Comparison of ENCODE assay signal across 8 cellular contexts in the genomic region with DNA sequence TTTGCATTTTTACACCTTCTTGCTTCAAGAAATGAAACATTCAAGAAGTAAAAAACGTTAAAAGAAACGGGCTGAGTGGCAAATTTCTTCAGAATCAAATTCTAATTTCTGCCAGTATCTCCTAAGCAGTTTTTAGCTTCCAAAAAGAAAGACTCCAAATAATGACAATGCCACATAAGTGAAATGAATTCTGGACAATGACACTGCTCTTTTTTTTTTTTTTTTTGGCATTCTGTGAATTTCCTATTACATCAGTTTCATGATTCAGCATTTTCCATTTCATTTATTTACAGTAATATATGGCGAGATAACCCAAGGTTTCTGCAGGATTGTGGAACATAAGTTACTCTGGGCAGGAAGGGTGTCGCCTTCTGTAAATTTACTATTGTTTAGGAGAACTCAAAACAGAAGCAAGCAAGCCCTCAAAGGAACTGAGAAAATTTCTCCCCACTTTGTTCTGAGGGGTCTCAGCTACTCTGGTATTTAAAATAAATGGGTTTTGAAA. TPM values are rescaled to one million over a fixed set of nuclear protein-coding genes. Genes with fewer than 3 reads are reported as not detected.
DNase-seq lines count a peak whose midpoint lies in the region; ATAC-seq lines count a peak whose summit lies in the region.

No MANE protein-coding gene starts in this region.

- WGBS in iPS DF 6.9 (ENCODE audit: insufficient coverage, insufficient read length), result no CpG with 5 or more reads among the region's 4 CpGs

- H3K4me1 ChIP-seq in iPS DF 6.9 (ENCODE audit: control insufficient read depth, insufficient read depth, low read length) (peaks cover 7% of the 10 kb centered on the region; the same call in 1 of the 2 replicates), subcutaneous abdominal adipose tissue (ENCODE audit: control insufficient read depth in 5 of 5, insufficient read depth in 5 of 5, low read length in 5 of 5) (peaks cover 2 to 57% (median 27%) of the 10 kb centered on the region in 5 donors)

- DNase-seq in activated CD4-positive, alpha-beta T cell treated with anti-CD3 and anti-CD28 coated beads, Interleukin-2, amount 10 ng/mL, durations not matched to agents 7 days and 5 days, result peak; percentile 15
- DNase-seq in activated CD4-positive, alpha-beta T cell treated with anti-CD3 and anti-CD28 coated beads for 1 hour, result no peak
- DNase-seq in activated CD4-positive, alpha-beta memory T cell treated with anti-CD3 and anti-CD28 coated beads, Interleukin-2, amount 10 ng/mL, durations not matched to agents 7 days and 5 days, result no peak
- DNase-seq in iPS DF 6.9 (ENCODE audit: low read depth, low spot score), result no peak
- no peak for DNase-seq in NCI-H1092 treated with DMSO at 0.1 percent for 48 hours (lab: John Stamatoyannopoulos, UW)
- DNase-seq in NCI-H1930 (lab: John Stamatoyannopoulos, UW), result no peak

- H3K9me3 ChIP-seq in iPS DF 6.9 (ENCODE audit: control insufficient read depth, insufficient read depth, low read length), result no peaks in the 10 kb centered on the region
- no peaks in the 10 kb centered on the region for H3K9me3 ChIP-seq in subcutaneous abdominal adipose tissue (ENCODE audit: control insufficient read depth in 5 of 5, low read length in 5 of 5)

- peaks cover 16% of the 10 kb centered on the region for H3K36me3 Mint-ChIP-seq in activated CD4-positive, alpha-beta T cell treated with anti-CD3 and anti-CD28 coated beads, Interleukin-2, amount 10 ng/mL, durations not matched to agents 7 days and 5 days (ENCODE audit: low read depth)
- peaks cover 27% of the 10 kb centered on the region for H3K36me3 Mint-ChIP-seq in activated CD4-positive, alpha-beta memory T cell treated with anti-CD3 and anti-CD28 coated beads, Interleukin-2, amount 10 ng/mL, durations not matched to agents 7 days and 5 days (ENCODE audit: low read depth)

- no peaks in the 10 kb centered on the region for H3K27me3 Mint-ChIP-seq in activated CD4-positive, alpha-beta T cell treated with anti-CD3 and anti-CD28 coated beads, Interleukin-2, amount 10 ng/mL, durations not matched to agents 7 days and 5 days
- H3K27me3 Mint-ChIP-seq in activated CD4-positive, alpha-beta memory T cell treated with anti-CD3 and anti-CD28 coated beads, Interleukin-2, amount 10 ng/mL, durations not matched to agents 7 days and 5 days, result no peaks in the 10 kb centered on the region

- H3K27me3 ChIP-seq in iPS DF 6.9 (ENCODE audit: control insufficient read depth, insufficient read depth, low read length), result no peaks in the 10 kb centered on the region
- peaks cover 0 to 6% (median 4%) of the 10 kb centered on the region in 5 donors for H3K27me3 ChIP-seq in subcutaneous abdominal adipose tissue (ENCODE audit: control insufficient read depth in 5 of 5, insufficient read depth in 4 of 5, low read length in 5 of 5)

- H3K4me3 Mint-ChIP-seq in activated CD4-positive, alpha-beta T cell treated with anti-CD3 and anti-CD28 coated beads, Interleukin-2, amount 10 ng/mL, durations not matched to agents 7 days and 5 days, result peak overlapping the region; percentile 95
- peak overlapping the region; percentile 97 for H3K4me3 Mint-ChIP-seq in activated CD4-positive, alpha-beta memory T cell treated with anti-CD3 and anti-CD28 coated beads, Interleukin-2, amount 10 ng/mL, durations not matched to agents 7 days and 5 days

- H3K9ac ChIP-seq in subcutaneous abdominal adipose tissue (ENCODE audit: low read length in 5 of 5), result peak overlapping the region in 2 of 5 donors; percentile 19 to 74

- ATAC-seq in GM18907 (IDR thresholded peaks at IDR 0.05; ENCODE audit: unreplicated experiment), result no peak

- no peaks in the 10 kb centered on the region for H3K9me3 Mint-ChIP-seq in activated CD4-positive, alpha-beta T cell treated with anti-CD3 and anti-CD28 coated beads, Interleukin-2, amount 10 ng/mL, durations not matched to agents 7 days and 5 days
- no peaks in the 10 kb centered on the region for H3K9me3 Mint-ChIP-seq in activated CD4-positive, alpha-beta memory T cell treated with anti-CD3 and anti-CD28 coated beads, Interleukin-2, amount 10 ng/mL, durations not matched to agents 7 days and 5 days

- POLR2A ChIA-PET in activated CD4-positive, alpha-beta T cell treated with anti-CD3 and anti-CD28 coated beads, Interleukin-2, amount 10 ng/mL, durations not matched to agents 7 days and 5 days (lab: Charles Lee), result no interaction called here
- POLR2A ChIA-PET in activated CD4-positive, alpha-beta memory T cell treated with anti-CD3 and anti-CD28 coated beads, Interleukin-2, amount 10 ng/mL, durations not matched to agents 7 days and 5 days (lab: Charles Lee), result interaction anchor here (1.0 to 1.6 kb wide), 4 partner anchors 15 to 627 kb away, joined by 3 to 17 read pairs (median 4); partner anchors contain the start of genes PI4K2B and SMIM20

- H3K4me3 ChIP-seq in iPS DF 6.9 (ENCODE audit: low read length) (peak overlapping the region; percentile 48; the same call in 1 of the 2 replicates), subcutaneous abdominal adipose tissue (ENCODE audit: low read depth in 1 of 5, low read length in 5 of 5) (peak overlapping the region; percentile 49 to 69 (median 64))

- CTCF ChIA-PET in activated CD4-positive, alpha-beta T cell treated with anti-CD3 and anti-CD28 coated beads, Interleukin-2, amount 10 ng/mL, durations not matched to agents 7 days and 5 days (lab: Charles Lee), result interaction anchor here (1.2 kb wide), 1 partner anchor 35 kb away, joined by 3 read pairs; no protein-coding TSS in a partner anchor
- CTCF ChIA-PET in activated CD4-positive, alpha-beta memory T cell treated with anti-CD3 and anti-CD28 coated beads, Interleukin-2, amount 10 ng/mL, durations not matched to agents 7 days and 5 days (lab: Charles Lee), result interaction anchor here (0.5 to 0.9 kb wide), 2 partner anchors 257 to 421 kb away, joined by 3 read pairs; no protein-coding TSS in a partner anchor

- H3K4me1 Mint-ChIP-seq in activated CD4-positive, alpha-beta T cell treated with anti-CD3 and anti-CD28 coated beads, Interleukin-2, amount 10 ng/mL, durations not matched to agents 7 days and 5 days, result peaks cover 55% of the 10 kb centered on the region
- H3K4me1 Mint-ChIP-seq in activated CD4-positive, alpha-beta memory T cell treated with anti-CD3 and anti-CD28 coated beads, Interleukin-2, amount 10 ng/mL, durations not matched to agents 7 days and 5 days, result peaks cover 62% of the 10 kb centered on the region

- no peaks in the 10 kb centered on the region for H3K36me3 ChIP-seq in iPS DF 6.9 (ENCODE audit: control insufficient read depth, insufficient read depth, low read length)
- H3K36me3 ChIP-seq in subcutaneous abdominal adipose tissue (ENCODE audit: control insufficient read depth in 5 of 5, insufficient read depth in 5 of 5, low read length in 5 of 5), result no peaks in the 10 kb centered on the region

- H3K27ac ChIP-seq in iPS DF 6.9 (ENCODE audit: low read length) (no peak overlapping the region), subcutaneous abdominal adipose tissue (ENCODE audit: low read depth, low read length) (peak overlapping the region; percentile 54)

- H3K27ac Mint-ChIP-seq in activated CD4-positive, alpha-beta T cell treated with anti-CD3 and anti-CD28 coated beads, Interleukin-2, amount 10 ng/mL, durations not matched to agents 7 days and 5 days, result peak overlapping the region; percentile 97
- peak overlapping the region; percentile 95 for H3K27ac Mint-ChIP-seq in activated CD4-positive, alpha-beta memory T cell treated with anti-CD3 and anti-CD28 coated beads, Interleukin-2, amount 10 ng/mL, durations not matched to agents 7 days and 5 days

RNA-seq across cellular contexts. Expression of gene SEL1L3, which starts 1.3 kb away (rescaled TPM):
- total RNA-seq in activated CD4-positive, alpha-beta T cell treated with anti-CD3 and anti-CD28 coated beads, Interleukin-2, amount 10 ng/mL, durations not matched to agents 7 days and 5 days, result 10 to 100 TPM; 47.6 to 63.4 TPM
- total RNA-seq in activated CD4-positive, alpha-beta memory T cell treated with anti-CD3 and anti-CD28 coated beads, Interleukin-2, amount 10 ng/mL, durations not matched to agents 7 days and 5 days, result 10 to 100 TPM; 88.3 to 91.3 TPM

RNA-seq across cellular contexts. Expression of gene SMIM20, which starts 52.5 kb away (rescaled TPM):
- 10 to 100 TPM; 12.2 TPM for total RNA-seq in activated CD4-positive, alpha-beta T cell treated with anti-CD3 and anti-CD28 coated beads, Interleukin-2, amount 10 ng/mL, durations not matched to agents 7 days and 5 days
- 10 to 100 TPM; 11.5 to 14.4 TPM for total RNA-seq in activated CD4-positive, alpha-beta memory T cell treated with anti-CD3 and anti-CD28 coated beads, Interleukin-2, amount 10 ng/mL, durations not matched to agents 7 days and 5 days
